8 cellular contexts compared by ENCODE assay signal in the genomic region with DNA sequence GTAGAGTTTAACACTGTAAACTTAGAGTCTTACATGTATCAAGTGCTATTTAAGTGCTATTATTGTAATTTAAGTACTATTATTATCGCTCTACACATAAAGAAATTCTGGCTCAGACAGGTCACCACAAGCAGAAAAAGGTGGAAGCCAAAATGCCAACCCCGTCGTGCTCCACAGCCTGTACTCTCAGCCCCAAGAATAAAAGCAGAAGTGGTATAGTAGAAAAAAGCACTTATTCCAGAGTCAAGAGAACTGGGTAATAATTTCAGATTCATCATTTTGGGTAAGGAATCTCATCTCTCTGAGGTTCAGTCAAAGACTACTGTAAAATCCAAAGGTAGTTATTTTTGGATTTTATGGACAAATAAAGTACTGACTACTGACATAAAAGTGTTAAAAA. TPM values are rescaled to one million over a fixed set of nuclear protein-coding genes. Genes with fewer than 3 reads are reported as not detected.
DNase-seq lines count a peak whose midpoint lies in the region; ATAC-seq, FAIRE-seq and TF ChIP-seq lines count a peak whose summit lies in the region.

No MANE protein-coding gene starts in this region.

- peak overlapping the region; percentile 92 to 100 for H3K4me3 ChIP-seq in kidney (ENCODE audit: low read length in 2 of 2)
- H3K4me3 ChIP-seq in vagina, result peak overlapping the region; percentile 71 to 93

- no peaks in the 10 kb centered on the region for H3K9me3 Mint-ChIP-seq in activated CD4-positive, alpha-beta memory T cell treated with anti-CD3 and anti-CD28 coated beads for 36 hours

- H3K27me3 Mint-ChIP-seq in activated CD4-positive, alpha-beta memory T cell treated with anti-CD3 and anti-CD28 coated beads for 36 hours, result peaks cover 3% of the 10 kb centered on the region

- ATAC-seq in HG03558 (IDR thresholded peaks at IDR 0.05; ENCODE audit: extremely low read depth, unreplicated experiment), result peak; percentile 23

- peaks cover 0 to 2% of the 10 kb centered on the region in 2 donors for H3K4me1 ChIP-seq in kidney (ENCODE audit: control insufficient read depth in 1 of 2, insufficient read depth in 1 of 2, low read depth in 1 of 2, low read length in 2 of 2)
- H3K4me1 ChIP-seq in vagina, result peaks cover 26% of the 10 kb centered on the region

- POLR2A ChIA-PET in activated CD4-positive, alpha-beta memory T cell treated with anti-CD3 and anti-CD28 coated beads for 36 hours (lab: Charles Lee), result interaction anchor here (1.4 to 2.3 kb wide), 4 partner anchors 10 to 388 kb away, joined by 4 to 12 read pairs (median 5); a partner anchor contains a TSS

- H3K36me3 ChIP-seq in kidney (ENCODE audit: control insufficient read depth in 1 of 2, insufficient read depth in 2 of 2, low read length in 2 of 2) (no peaks in the 10 kb centered on the region), vagina (no peaks in the 10 kb centered on the region)

- no peak for TF ChIP-seq POLR2A in vagina (IDR thresholded peaks at IDR 0.05)

- H3K4me3 Mint-ChIP-seq in activated CD4-positive, alpha-beta memory T cell treated with anti-CD3 and anti-CD28 coated beads for 36 hours, result peak overlapping the region; percentile 98

- peak overlapping the region; percentile 95 for H3K27ac Mint-ChIP-seq in activated CD4-positive, alpha-beta memory T cell treated with anti-CD3 and anti-CD28 coated beads for 36 hours

- TF ChIP-seq CTCF in kidney (IDR thresholded peaks at IDR 0.05; ENCODE audit: borderline replicate concordance, extremely low read depth, insufficient read depth) (no peak), vagina (IDR thresholded peaks at IDR 0.05) (no peak)

- DNase-seq in DMS 273 (lab: John Stamatoyannopoulos, UW; ENCODE audit: unreplicated experiment) (peak; percentile 9), DMS 273 treated with DMSO at 0.1 percent for 48 hours (lab: John Stamatoyannopoulos, UW) (no peak), kidney (no peak), vagina (ENCODE audit: extremely low spot score in 2 of 2) (no peak), DMS53 treated with DMSO at 0.1 percent for 48 hours (lab: John Stamatoyannopoulos, UW; ENCODE audit: unreplicated experiment) (no peak)
- no peak for DNase-seq in activated CD4-positive, alpha-beta memory T cell treated with anti-CD3 and anti-CD28 coated beads for 36 hours
- no peak for DNase-seq in stimulated activated CD4-positive, alpha-beta T cell treated with anti-CD3 and anti-CD28 coated beads, Interleukin-1b, Interleukin-23, amount 100 ng/mL, for 48 hours

- peaks cover 35% of the 10 kb centered on the region for H3K4me1 Mint-ChIP-seq in activated CD4-positive, alpha-beta memory T cell treated with anti-CD3 and anti-CD28 coated beads for 36 hours (ENCODE audit: low read depth)

- peaks cover 13% of the 10 kb centered on the region for H3K36me3 Mint-ChIP-seq in activated CD4-positive, alpha-beta memory T cell treated with anti-CD3 and anti-CD28 coated beads for 36 hours

- intact Hi-C loops in activated CD4-positive, alpha-beta memory T cell treated with anti-CD3 and anti-CD28 coated beads for 36 hours (cut with micrococcal nuclease), result loop anchor here (1.0 to 5.0 kb wide), 6 partner anchors 14 to 388 kb away; a partner anchor contains a TSS
- intact Hi-C loops in kidney (cut with DNase I), result no loop called here
- intact Hi-C loops in vagina (cut with DNase I), result no loop called here

- H3K9ac ChIP-seq in kidney (ENCODE audit: low read length in 2 of 2), result peak overlapping the region in 1 of 2 donors; percentile 97

- FAIRE-seq in kidney (lab: Jason Lieb, UNC), result no peak

- H3K9me3 ChIP-seq in kidney (ENCODE audit: control insufficient read depth in 1 of 2, low read length in 2 of 2) (no peaks in the 10 kb centered on the region), vagina (no peaks in the 10 kb centered on the region)

- H3K27ac ChIP-seq in kidney (ENCODE audit: low read depth in 2 of 2, low read length in 2 of 2) (no peak overlapping the region), vagina (no peak overlapping the region)

- CTCF ChIA-PET in activated CD4-positive, alpha-beta memory T cell treated with anti-CD3 and anti-CD28 coated beads for 36 hours (lab: Charles Lee), result interaction anchor here (1.0 to 1.6 kb wide), 2 partner anchors 13 to 107 kb away, joined by 3 read pairs; a partner anchor contains a TSS

- H3K27me3 ChIP-seq in vagina, result no peaks in the 10 kb centered on the region

RNA-seq across cellular contexts. Expression of a gene that starts 0.9 kb away (rescaled TPM):
- 10 to 100 TPM; 22.4 to 24.7 TPM for total RNA-seq in activated CD4-positive, alpha-beta memory T cell treated with anti-CD3 and anti-CD28 coated beads for 36 hours
- total RNA-seq in kidney, result 11.6 TPM
- 5.8 TPM for polyA plus RNA-seq in kidney (ENCODE audit: insufficient read depth, low read depth, low replicate concordance)
- 13.0 TPM for total RNA-seq in vagina

RNA-seq across cellular contexts. Expression of a gene that starts 13.4 kb away (rescaled TPM):
- 10 to 100 TPM in 1 of 2 experiments, 1 to 10 TPM in 1; 10.0 to 10.2 TPM for total RNA-seq in activated CD4-positive, alpha-beta memory T cell treated with anti-CD3 and anti-CD28 coated beads for 36 hours
- 18.2 TPM for total RNA-seq in kidney
- polyA plus RNA-seq in kidney (ENCODE audit: insufficient read depth, low read depth, low replicate concordance), result 2.5 TPM
- total RNA-seq in vagina, result 7.9 TPM

RNA-seq across cellular contexts. Expression of a gene that starts 51.3 kb away (rescaled TPM):
- not detected for total RNA-seq in activated CD4-positive, alpha-beta memory T cell treated with anti-CD3 and anti-CD28 coated beads for 36 hours
- 1.8 TPM for total RNA-seq in kidney
- polyA plus RNA-seq in kidney (ENCODE audit: insufficient read depth, low read depth, low replicate concordance), result 0.62 TPM
- total RNA-seq in vagina, result not detected
